In the genomic region with DNA sequence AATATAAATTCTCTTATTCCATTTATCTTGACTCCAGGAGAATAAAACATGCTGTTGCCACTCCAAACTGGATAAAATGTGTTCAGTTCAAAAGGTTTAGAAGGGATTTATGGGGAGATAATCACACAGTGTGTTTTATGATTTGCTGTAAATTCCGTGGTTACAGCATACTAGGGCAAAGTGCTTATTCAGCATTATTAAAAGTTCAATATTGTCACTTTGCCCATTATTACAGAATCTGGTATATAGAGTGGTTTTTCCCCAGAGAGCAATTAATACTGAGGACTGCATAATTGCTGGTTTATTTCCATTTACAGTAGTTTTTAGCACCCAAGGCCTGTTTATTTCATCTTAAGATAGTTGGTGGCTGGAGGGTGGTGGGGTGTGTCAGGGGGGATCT, we compare ENCODE assay signal across 8 cellular contexts.
"Had no signal": no experiment of that assay in that cellular context is flagged by ENCODE, and none has a peak within 500 bp of the region (broad histone marks: within the 10 kb centered on the region; RNA-seq: fewer than 3 reads in every experiment).

No MANE protein-coding gene starts in this region.

- H3K4me3 Mint-ChIP-seq: GM23338, HFFc6, IgD-negative memory B cell had no signal

- ATAC-seq: GM23338, HCT116 had no signal

- H2AFZ ChIP-seq: GM23338 had no signal

- H3K4me1 Mint-ChIP-seq: GM23338, IgD-negative memory B cell had no signal

- DNase-seq: H7, HFFc6, KG1 had no signal

- H3K9me3 ChIP-seq: HAP-1 had no signal

- H3K27me3 Mint-ChIP-seq: IgD-negative memory B cell had no signal

- H3K4me3 ChIP-seq: GM23338, HAP-1 had no signal

- H3K4me2 ChIP-seq: GM23338 had no signal

- H3K27ac ChIP-seq: HL-60 had no signal

- H3K4me1 ChIP-seq: HAP-1 had no signal

- H3K27ac Mint-ChIP-seq: GM23338, HFFc6, IgD-negative memory B cell had no signal

- H3K36me3 ChIP-seq: HAP-1 had no signal
